8 cellular contexts compared by ENCODE assay signal in the genomic region with DNA sequence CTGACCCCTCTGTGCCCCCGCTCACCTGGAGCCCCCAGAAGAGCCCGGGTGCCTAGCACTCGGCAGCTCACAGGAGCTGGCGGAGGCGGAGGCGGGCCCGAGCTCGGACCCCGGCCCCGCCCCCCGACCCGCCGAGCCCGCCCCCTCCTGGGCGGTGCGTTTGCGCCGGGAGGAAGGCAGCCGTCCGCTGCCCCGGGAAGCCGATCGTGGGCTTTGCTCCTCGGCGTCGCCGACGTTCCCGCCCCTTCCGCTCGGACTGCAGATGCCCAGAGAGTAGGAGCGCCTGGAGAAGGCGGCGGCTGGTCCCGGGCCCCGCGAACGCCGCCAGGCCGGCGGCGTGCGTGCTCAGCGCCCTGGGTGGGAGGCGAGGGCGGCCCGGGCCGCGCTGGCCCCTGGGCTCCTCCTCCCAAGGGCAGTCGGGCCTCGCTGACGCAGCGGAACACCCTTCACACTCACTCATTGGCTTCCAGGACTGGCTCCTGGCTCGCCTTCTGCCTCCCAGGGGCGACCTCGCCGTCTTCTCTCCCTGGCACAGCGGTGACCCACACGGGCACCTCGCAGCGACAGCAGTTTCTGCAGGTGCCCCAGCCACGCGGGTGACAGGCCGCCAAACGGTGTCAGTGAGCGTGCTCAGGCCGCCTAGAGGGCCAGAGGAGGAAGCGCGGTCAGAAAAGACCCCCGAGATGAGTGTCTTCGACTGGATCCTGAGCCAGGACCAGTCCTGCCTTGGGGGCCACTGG. TPM values are rescaled to one million over a fixed set of nuclear protein-coding genes. Genes with fewer than 3 reads are reported as not detected.
DNase-seq lines count a peak whose midpoint lies in the region; TF ChIP-seq lines count a peak whose summit lies in the region.

A gene (minus strand): TSS at position 74 of the 740 bp plus-strand sequence. CDS start 415 bp downstream, outside the sequence.

- H3K36me3 Mint-ChIP-seq in HFFc6 (ENCODE audit: low read depth), result peaks cover 11% of the 10 kb centered on the region; the same call in 1 of the 2 replicates

- H3K4me3 ChIP-seq in astrocyte of the cerebellum (ENCODE audit: low read depth, low read length), result peak within 1 kb of the TSS; percentile 70
- peak within 1 kb of the TSS; percentile 60 to 94 for H3K4me3 ChIP-seq in vagina

- peak within 1 kb of the TSS; percentile 85 for H3K27ac Mint-ChIP-seq in HFFc6

- intact Hi-C loops in vagina (cut with DNase I), result loop anchor here (5.0 kb wide), 1 partner anchor 93 kb away; no protein-coding TSS in a partner anchor

- in situ Hi-C loops in astrocyte of the cerebellum (cut with HindIII; ENCODE audit: low sequenced_read_pairs), result no loop called here

- TF ChIP-seq CTCF in HFFc6 (IDR thresholded peaks at IDR 0.05), result peak; percentile 57
- TF ChIP-seq CTCF in astrocyte of the cerebellum (IDR thresholded peaks at IDR 0.05; ENCODE audit: low read depth, low read length, missing control alignments), result peak; percentile 57
- TF ChIP-seq CTCF in vagina (IDR thresholded peaks at IDR 0.05), result peak in 2 of 3 experiments; percentile 32 to 35

- peaks cover 2% of the 10 kb centered on the region; the same call in 1 of the 2 replicates for H3K27me3 Mint-ChIP-seq in HFFc6 (ENCODE audit: insufficient read depth)

- H3K27me3 ChIP-seq in vagina, result no peaks in the 10 kb centered on the region

- no peaks in the 10 kb centered on the region for H3K9me3 Mint-ChIP-seq in HFFc6

- H3K4me1 ChIP-seq in vagina, result peaks cover 23% of the 10 kb centered on the region

- peak within 1 kb of the TSS; percentile 95 for H3K4me3 Mint-ChIP-seq in HFFc6

- peak within 1 kb of the TSS; percentile 86 for H3K27ac ChIP-seq in vagina

- H3K9me3 ChIP-seq in vagina, result no peaks in the 10 kb centered on the region

- peaks cover 8% of the 10 kb centered on the region for H3K4me1 Mint-ChIP-seq in HFFc6 (ENCODE audit: low read depth)

- peaks cover 0 to 7% of the 10 kb centered on the region in 2 donors for H3K36me3 ChIP-seq in vagina

- TF ChIP-seq POLR2A in GM10847 (IDR thresholded peaks at IDR 0.05; ENCODE audit: extremely low read depth, insufficient read length), result peak; percentile 72
- peak in 1 of 2 donors; percentile 92 for TF ChIP-seq POLR2A in vagina (IDR thresholded peaks at IDR 0.05)

- DNase-seq in HFFc6 (peak; percentile 85), NCI-H1105 (lab: John Stamatoyannopoulos, UW) (peak; percentile 75), T-helper 9 cell (peak; percentile 81), astrocyte of the cerebellum (ENCODE audit: low read depth) (peak; percentile 48), hepatic stellate cell (ENCODE audit: low spot score) (peak; percentile 93), renal cortical epithelial cell (ENCODE audit: low read depth) (peak; percentile 63), vagina (ENCODE audit: extremely low spot score in 2 of 2) (no peak)

RNA-seq across cellular contexts. Expression of the gene that starts here (rescaled TPM):
- total RNA-seq in HFFc6 (2021; fragmentation: NEBNext Ultra II Directional; extraction: Animal tissue kit (Norgen Biotek cat#: 25700)), result 100 to 1,000 TPM in 1 of 6 experiments, 10 to 100 TPM in 5; 85.6 to 114 (median 98.5) TPM
- total RNA-seq in renal cortical epithelial cell (20.0 and 71.0 TPM in 2 replicates), vagina (37.1 TPM)

Comparison
In these comparisons a context has a peak if more than half of its experiments do, and no peak if none do; other contexts are left out.
1. DNase-seq: peak in HFFc6 (single experiment), NCI-H1105 (single experiment), T-helper 9 cell (single experiment), astrocyte of the cerebellum (single experiment), hepatic stellate cell (single experiment) and renal cortical epithelial cell (single experiment); none in vagina (0 of 2).
2. Peak in every context shown above with its lines, with median percentiles within 50 percentile points of each other: CTCF ChIP-seq.